ENCODE assay signal across 14 cellular contexts in genomic region chr13:109180905-109181425, GRCh38.
A peak's percentile ranks its signal among the peaks of the same experiment; 100 is the strongest.
DNase-seq lines count a peak whose midpoint lies in the region; ATAC-seq and TF ChIP-seq lines count a peak whose summit lies in the region.
"Had no signal": no experiment of that assay in that cellular context is flagged by ENCODE, and none has a peak within 500 bp of the region (broad histone marks: within the 10 kb centered on the region; RNA-seq: fewer than 3 reads in every experiment).

No MANE protein-coding gene starts in this region.

- H3K4me3 ChIP-seq in AG04450 (ENCODE audit: low read depth, low read length) (no peak overlapping the region), cardiac fibroblast (replicated peaks in 1 of 2; ENCODE audit: low read depth in 2 of 2, low read length in 2 of 2) (no peak overlapping the region), mucosa of descending colon (no peak overlapping the region)
- H3K4me3 ChIP-seq: body of pancreas, heart left ventricle, tibial artery had no signal

- H3K36me3 ChIP-seq in mucosa of descending colon (ENCODE audit: low read depth): no peaks in the 10 kb centered on the region
- H3K36me3 ChIP-seq: BE2C, heart left ventricle, tibial artery had no signal

- peaks cover 4% of the 10 kb centered on the region for H3K27me3 Mint-ChIP-seq in CD4-positive, alpha-beta T cell

- H3K27me3 ChIP-seq in AG04450 (ENCODE audit: control insufficient read depth, insufficient read depth, low read length): no peaks in the 10 kb centered on the region
- no peaks in the 10 kb centered on the region for H3K27me3 ChIP-seq in CD4-positive, alpha-beta T cell (ENCODE audit: control insufficient read depth, insufficient read depth, low read length)
- H3K27me3 ChIP-seq: BE2C, body of pancreas, heart left ventricle, tibial artery had no signal

- intact Hi-C loops in CD4-positive, alpha-beta T cell (cut with DNase I, micrococcal nuclease): no loop called here
- intact Hi-C loops in mucosa of descending colon (cut with DNase I, micrococcal nuclease): no loop called here

- no peak overlapping the region for H3K4me3 Mint-ChIP-seq in CD4-positive, alpha-beta T cell
- H3K4me3 Mint-ChIP-seq: natural killer cell; T-helper 1 cell treated with Interleukin-12 subunit alpha and Interleukin-12 subunit beta and Interleukin-4 antibody, amounts not matched to agents 30 μg/mL and 1 μg/mL, for 36 hours had no signal

- POLR2A ChIA-PET in AG04450 (lab: Yijun Ruan, JAX): no interaction called here
- POLR2A ChIA-PET in CD4-positive, alpha-beta T cell (lab: Charles Lee): interaction anchor here (0.7 kb wide), 1 partner anchor 1300 kb away, joined by 3 read pairs; no protein-coding TSS in a partner anchor

- H3K4me1 ChIP-seq in mucosa of descending colon (ENCODE audit: low read depth): no peaks in the 10 kb centered on the region
- H3K4me1 ChIP-seq: BE2C, body of pancreas, heart left ventricle had no signal

- CTCF ChIA-PET in AG04450 (lab: Charles Lee): no interaction called here
- CTCF ChIA-PET in CD4-positive, alpha-beta T cell (lab: Charles Lee): no interaction called here

- H3K36me3 Mint-ChIP-seq in CD4-positive, alpha-beta T cell (ENCODE audit: low read depth): no peaks in the 10 kb centered on the region
- H3K36me3 Mint-ChIP-seq: natural killer cell had no signal

- no peak for TF ChIP-seq CTCF in AG04450 (IDR thresholded peaks at IDR 0.05; ENCODE audit: low read depth, low read length)
- TF ChIP-seq CTCF in cardiac fibroblast (IDR thresholded peaks at IDR 0.05; ENCODE audit: low read depth, low read length): no peak
- no peak for TF ChIP-seq CTCF in CD4-positive, alpha-beta T cell (IDR thresholded peaks at IDR 0.05)
- no peak for TF ChIP-seq CTCF in mucosa of descending colon (IDR thresholded peaks at IDR 0.05)

- no peaks in the 10 kb centered on the region for H3K4me1 Mint-ChIP-seq in CD4-positive, alpha-beta T cell (ENCODE audit: low read depth)
- H3K4me1 Mint-ChIP-seq: natural killer cell had no signal

- H3K27ac ChIP-seq in AG04450 (ENCODE audit: low read depth, low read length): peak overlapping the region; percentile 54
- no peak overlapping the region for H3K27ac ChIP-seq in CD4-positive, alpha-beta T cell (ENCODE audit: low read depth, low read length)
- H3K27ac ChIP-seq: body of pancreas, heart left ventricle, tibial artery had no signal

- TF ChIP-seq RAD21 in Ishikawa (IDR thresholded peaks at IDR 0.05; ENCODE audit: low read depth): no peak

- H3K9me3 ChIP-seq in AG04450 (ENCODE audit: control insufficient read depth, insufficient read depth, low read length): no peaks in the 10 kb centered on the region
- no peaks in the 10 kb centered on the region for H3K9me3 ChIP-seq in CD4-positive, alpha-beta T cell (ENCODE audit: control insufficient read depth, low read length)
- no peaks in the 10 kb centered on the region for H3K9me3 ChIP-seq in mucosa of descending colon
- H3K9me3 ChIP-seq: BE2C, body of pancreas, heart left ventricle, tibial artery had no signal

- DNase-seq in AG04450 (ENCODE audit: low read depth, low spot score): peak; percentile 70
- DNase-seq in cardiac fibroblast (ENCODE audit: low read depth in 2 of 2): peak; percentile 74 to 85
- peak; percentile 26 for DNase-seq in medulla oblongata (ENCODE audit: extremely low spot score)
- DNase-seq in CD4-positive, alpha-beta T cell: no peak
- no peak for DNase-seq in activated effector memory CD4-positive, alpha-beta T cell treated with Interleukin-2 at 50 U/mL for 16 hours
- no peak for DNase-seq in mucosa of descending colon
- no peak for DNase-seq in stimulated activated CD4-positive, alpha-beta T cell treated with anti-CD3 and anti-CD28 coated beads, Interleukin-4, amount 100 ng/mL, for 24 hours
- DNase-seq: BE2C, body of pancreas, heart left ventricle, natural killer cell, tibial artery had no signal

- no peak overlapping the region for H3K27ac Mint-ChIP-seq in CD4-positive, alpha-beta T cell
- H3K27ac Mint-ChIP-seq: natural killer cell; T-helper 1 cell treated with Interleukin-12 subunit alpha and Interleukin-12 subunit beta and Interleukin-4 antibody, amounts not matched to agents 30 μg/mL and 1 μg/mL, for 36 hours had no signal

- no peak for ATAC-seq in CD4-positive, alpha-beta T cell (ENCODE audit: poor library complexity)
- ATAC-seq in mucosa of descending colon: no peak
- ATAC-seq: body of pancreas, heart left ventricle, natural killer cell had no signal

- TF ChIP-seq EP300 in Ishikawa (IDR thresholded peaks at IDR 0.05; ENCODE audit: borderline replicate concordance): peak; percentile 87

- H3K9me3 Mint-ChIP-seq in CD4-positive, alpha-beta T cell: no peaks in the 10 kb centered on the region
- H3K9me3 Mint-ChIP-seq: natural killer cell; T-helper 1 cell treated with Interleukin-12 subunit alpha and Interleukin-12 subunit beta and Interleukin-4 antibody, amounts not matched to agents 30 μg/mL and 1 μg/mL, for 36 hours had no signal

TF ChIP-seq in Ishikawa, 13 proteins besides CTCF, POLR2A, EP300 and RAD21:
- TF ChIP-seq, protein P1, sequence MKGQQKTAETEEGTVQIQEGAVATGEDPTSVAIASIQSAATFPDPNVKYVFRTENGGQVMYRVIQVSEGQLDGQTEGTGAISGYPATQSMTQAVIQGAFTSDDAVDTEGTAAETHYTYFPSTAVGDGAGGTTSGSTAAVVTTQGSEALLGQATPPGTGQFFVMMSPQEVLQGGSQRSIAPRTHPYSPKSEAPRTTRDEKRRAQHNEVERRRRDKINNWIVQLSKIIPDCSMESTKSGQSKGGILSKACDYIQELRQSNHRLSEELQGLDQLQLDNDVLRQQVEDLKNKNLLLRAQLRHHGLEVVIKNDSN (IDR thresholded peaks at IDR 0.05): peak; percentile 89
- TF ChIP-seq NFIC (IDR thresholded peaks at IDR 0.05) (peak; percentile 61), EGR1 (IDR thresholded peaks at IDR 0.05) (no peak), TEAD4 (IDR thresholded peaks at IDR 0.05) (peak; percentile 85), FOXM1 (IDR thresholded peaks at IDR 0.05; ENCODE audit: borderline replicate concordance, low read depth) (peak; percentile 51), YY1 (IDR thresholded peaks at IDR 0.05; ENCODE audit: low read depth) (no peak), CREB1 (IDR thresholded peaks at IDR 0.05; ENCODE audit: low read depth) (no peak), TCF12 (IDR thresholded peaks at IDR 0.05; ENCODE audit: low read depth) (peak; percentile 84)

Comparison
In these comparisons a context has a peak if more than half of its experiments do, and no peak if none do; other contexts are left out.
1. DNase-seq: peak in AG04450 (single experiment), cardiac fibroblast (2 of 2) and medulla oblongata (single experiment); none in CD4-positive, alpha-beta T cell (0 of 10), activated effector memory CD4-positive, alpha-beta T cell treated with Interleukin-2 at 50 U/mL for 16 hours (single experiment), mucosa of descending colon (0 of 3) and stimulated activated CD4-positive, alpha-beta T cell treated with anti-CD3 and anti-CD28 coated beads, Interleukin-4, amount 100 ng/mL, for 24 hours (single experiment).